Comparison of ENCODE assay signal across 2 cellular contexts in genomic region chr4:1962980-1963379, GRCh38.
TF ChIP-seq lines count a peak whose summit lies in the region.

No MANE protein-coding gene starts in this region.

TF ChIP-seq in GM23338, 12 proteins besides CTCF, POLR2A, EP300 and RAD21:
- TF ChIP-seq ZNF331 (CRISPR knock-in tag; IDR thresholded peaks at IDR 0.05; ENCODE audit: low read depth) (no peak), STAT1 (IDR thresholded peaks at IDR 0.05; ENCODE audit: unreplicated experiment) (no peak), REST (IDR thresholded peaks at IDR 0.05; ENCODE audit: unreplicated experiment) (no peak), ZNF114 (CRISPR knock-in tag; IDR thresholded peaks at IDR 0.05) (no peak), EZH2 (IDR thresholded peaks at IDR 0.05; ENCODE audit: low read depth, unreplicated experiment) (no peak), CREB1 (CRISPR knock-in tag; IDR thresholded peaks at IDR 0.05; ENCODE audit: low read depth) (no peak), JUNB (IDR thresholded peaks at IDR 0.05; ENCODE audit: unreplicated experiment) (no peak), POLR2AphosphoS5 (IDR thresholded peaks at IDR 0.05; ENCODE audit: low read depth) (no peak), ZNF462 (CRISPR knock-in tag; IDR thresholded peaks at IDR 0.05) (no peak), ETS1 (IDR thresholded peaks at IDR 0.05) (no peak), NANOG (IDR thresholded peaks at IDR 0.05; ENCODE audit: borderline replicate concordance) (no peak), EZH2phosphoT487 (IDR thresholded peaks at IDR 0.05; ENCODE audit: unreplicated experiment) (no peak)
TF ChIP-seq in GM23338: peak in this region for 0.

TF ChIP-seq in K562, 482 proteins besides CTCF, POLR2A, EP300 and RAD21:
- TF ChIP-seq FOXK2 (conservative IDR thresholded peaks at IDR 0.05 in 1 of 2, IDR thresholded peaks at IDR 0.05 in 1 of 2; ENCODE audit: low read depth in 2 of 2) = 0 out of 4 replicates have a peak, but pooled peaks of 1 of the 2 experiments have one; percentile 8
- TF ChIP-seq ELK3 (CRISPR knock-in tag; IDR thresholded peaks at IDR 0.05) = no peak
- TF ChIP-seq FOXA3 (CRISPR knock-in tag; conservative IDR thresholded peaks at IDR 0.05 in 1 of 2, IDR thresholded peaks at IDR 0.05 in 1 of 2) = peak; percentile 65 to 81; a peak in 1 of 4 replicates
